Comparison of ENCODE assay signal across 8 cellular contexts in genomic region chr7:30548762-30549344, GRCh38. TPM values are rescaled to one million over a fixed set of nuclear protein-coding genes. Genes with fewer than 3 reads are reported as not detected.
DNase-seq lines count a peak whose midpoint lies in the region; ATAC-seq and FAIRE-seq lines count a peak whose summit lies in the region.

No MANE protein-coding gene starts in this region.

- peak overlapping the region; percentile 77 for H3K27ac ChIP-seq in temporal lobe (ENCODE audit: low read depth, low read length)

- peak; percentile 21 for FAIRE-seq in endometrium (lab: Jason Lieb, UNC)

- no peaks in the 10 kb centered on the region for H3K27me3 Mint-ChIP-seq in memory B cell

- peaks cover 8% of the 10 kb centered on the region for H3K4me1 Mint-ChIP-seq in memory B cell

- H3K27ac Mint-ChIP-seq in memory B cell: no peak overlapping the region

- DNase-seq in ELR (ENCODE audit: low read depth) (peak; percentile 82), NCI-H2171 treated with DMSO at 0.1 percent for 48 hours (lab: John Stamatoyannopoulos, UW) (peak; percentile 72), memory B cell (ENCODE audit: low spot score in 2 of 2) (peak in 1 of 2 donors; percentile 25)
- DNase-seq in activated CD4-positive, alpha-beta T cell treated with anti-CD3 and anti-CD28 coated beads for 4 hours: peak; percentile 11 to 35

- H3K4me3 Mint-ChIP-seq in memory B cell: no peak overlapping the region

- H3K9me3 Mint-ChIP-seq in memory B cell: no peaks in the 10 kb centered on the region

- peak; percentile 62 for ATAC-seq in HG02798 (IDR thresholded peaks at IDR 0.05; ENCODE audit: poor library complexity, unreplicated experiment)
- peak; percentile 38 for ATAC-seq in memory B cell (ENCODE audit: low read depth)
- ATAC-seq in GM18861 (IDR thresholded peaks at IDR 0.05; ENCODE audit: unreplicated experiment): no peak

- H3K36me3 Mint-ChIP-seq in memory B cell: peaks cover 10% of the 10 kb centered on the region

RNA-seq across cellular contexts. Expression of gene GGCT, which starts 44.2 kb away (rescaled TPM):
- total RNA-seq in temporal lobe: 20.2 TPM

RNA-seq across cellular contexts. Expression of gene GARS1, which starts 45.8 kb away (rescaled TPM):
- total RNA-seq in temporal lobe: 62.7 TPM
